18 cellular contexts compared by ENCODE assay signal in the genomic region with DNA sequence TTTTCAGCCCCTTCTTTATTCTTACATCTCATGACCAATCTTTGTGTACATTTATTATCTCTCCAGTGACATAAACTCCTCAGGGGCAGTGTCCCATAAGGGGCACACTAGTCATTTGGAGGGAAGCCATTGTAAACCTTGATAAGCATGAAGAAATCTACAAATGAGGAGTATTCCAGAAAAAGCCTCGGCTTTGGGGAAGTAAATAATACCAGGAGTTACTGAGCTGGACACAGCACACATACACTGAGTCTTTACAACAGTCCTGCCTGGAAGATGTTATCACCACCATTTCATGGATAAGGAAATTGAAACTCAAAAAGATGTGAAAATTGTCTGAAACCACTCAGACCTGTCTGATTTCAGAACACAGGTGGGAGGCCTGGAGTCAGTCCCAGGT. TPM values are rescaled to one million over a fixed set of nuclear protein-coding genes. Genes with fewer than 3 reads are reported as not detected.
DNase-seq lines count a peak whose midpoint lies in the region; ATAC-seq and TF ChIP-seq lines count a peak whose summit lies in the region.
"Had no signal": no experiment of that assay in that cellular context is flagged by ENCODE, and none has a peak within 500 bp of the region (broad histone marks: within the 10 kb centered on the region; RNA-seq: fewer than 3 reads in every experiment).

No MANE protein-coding gene starts in this region.

- H3K27ac ChIP-seq in ascending aorta (peak overlapping the region; percentile 76 to 85), heart right ventricle (peak overlapping the region in 8 of 10 donors; percentile 7 to 77 (median 62)), uterus (peak overlapping the region; percentile 38 to 61)
- H3K27ac ChIP-seq: BLaER1 treated with 17β-estradiol and CSF1 and Interleukin-3, amounts not matched to agents 10 nM and 100 nM; GM23248; Peyer's patch had no signal

- TF ChIP-seq CTCF in ascending aorta (IDR thresholded peaks at IDR 0.05), result no peak
- TF ChIP-seq CTCF in heart right ventricle (IDR thresholded peaks at IDR 0.05), result no peak
- TF ChIP-seq CTCF in nephron (IDR thresholded peaks at IDR 0.05; ENCODE audit: unreplicated experiment in 3 of 3), result no peak
- no peak for TF ChIP-seq CTCF in uterus (IDR thresholded peaks at IDR 0.05)
- no peak for TF ChIP-seq CTCF in HFFc6 (IDR thresholded peaks at IDR 0.05)

- peaks cover 8 to 35% of the 10 kb centered on the region in 2 donors for H3K4me1 ChIP-seq in ascending aorta
- peaks cover 6 to 69% (median 41%) of the 10 kb centered on the region in 9 donors for H3K4me1 ChIP-seq in heart right ventricle
- H3K4me1 ChIP-seq in uterus, result peaks cover 6 to 15% of the 10 kb centered on the region in 2 donors
- H3K4me1 ChIP-seq: BLaER1 treated with 17β-estradiol and CSF1 and Interleukin-3, amounts not matched to agents 10 nM and 100 nM; HAP-1; Peyer's patch had no signal

- intact Hi-C loops in ascending aorta (cut with DNase I), result loop anchor here (10.0 kb wide), 2 partner anchors 776 to 1624 kb away; a partner anchor contains a TSS
- intact Hi-C loops in heart right ventricle (cut with DNase I), result no loop called here
- intact Hi-C loops in uterus (cut with DNase I; ENCODE audit: low total_unique reads), result no loop called here

- H3K27me3 ChIP-seq in ascending aorta (no peaks in the 10 kb centered on the region), heart right ventricle (no peaks in the 10 kb centered on the region), uterus (no peaks in the 10 kb centered on the region)
- H3K27me3 ChIP-seq: BLaER1 treated with 17β-estradiol and CSF1 and Interleukin-3, amounts not matched to agents 10 nM and 100 nM; Peyer's patch had no signal

- H3K9me3 ChIP-seq in ascending aorta, result no peaks in the 10 kb centered on the region
- no peaks in the 10 kb centered on the region for H3K9me3 ChIP-seq in heart right ventricle
- H3K9me3 ChIP-seq in uterus, result no peaks in the 10 kb centered on the region
- H3K9me3 ChIP-seq: BLaER1 treated with 17β-estradiol and CSF1 and Interleukin-3, amounts not matched to agents 10 nM and 100 nM; HAP-1; Peyer's patch had no signal

- WGBS in heart right ventricle, 2 donors, result 15 to 27% methylated on average over 1 of the region's 1 CpG

- H3K27ac Mint-ChIP-seq in nephron (peak overlapping the region; percentile 86 to 91 (median 91)), HFFc6 (no peak overlapping the region)
- H3K27ac Mint-ChIP-seq: CD8-positive, alpha-beta memory T cell had no signal

- DNase-seq in ascending aorta (ENCODE audit: low spot score in 2 of 2), result no peak
- no peak for DNase-seq in heart right ventricle
- no peak for DNase-seq in uterus
- no peak for DNase-seq in HFFc6
- no peak for DNase-seq in stimulated activated CD4-positive, alpha-beta T cell treated with anti-CD3 and anti-CD28 coated beads, Interleukin-2, amount 100 ng/mL, for 24 hours
- DNase-seq: CD8-positive, alpha-beta memory T cell; DMS53; EL; GM23248; NCI-H1092 treated with DMSO at 0.1 percent for 48 hours; NCI-H146; NCI-H2081 treated with DMSO at 0.1 percent for 48 hours; Peyer's patch had no signal

- H3K36me3 ChIP-seq in ascending aorta (no peaks in the 10 kb centered on the region), heart right ventricle (peaks cover 0 to 11% (median 0%) of the 10 kb centered on the region in 9 donors), uterus (no peaks in the 10 kb centered on the region)
- H3K36me3 ChIP-seq: BLaER1 treated with 17β-estradiol and CSF1 and Interleukin-3, amounts not matched to agents 10 nM and 100 nM; HAP-1; Peyer's patch had no signal

- no peaks in the 10 kb centered on the region for H3K36me3 Mint-ChIP-seq in nephron (ENCODE audit: low read depth)
- H3K36me3 Mint-ChIP-seq in HFFc6 (ENCODE audit: low read depth), result no peaks in the 10 kb centered on the region
- H3K36me3 Mint-ChIP-seq: CD8-positive, alpha-beta memory T cell had no signal

- TF ChIP-seq POLR2A in uterus (IDR thresholded peaks at IDR 0.05), result no peak

- H3K9me3 Mint-ChIP-seq in nephron, result no peaks in the 10 kb centered on the region
- H3K9me3 Mint-ChIP-seq in HFFc6, result no peaks in the 10 kb centered on the region
- H3K9me3 Mint-ChIP-seq: CD8-positive, alpha-beta memory T cell had no signal

- peaks cover 52% of the 10 kb centered on the region for H3K4me1 Mint-ChIP-seq in nephron
- peaks cover 35% of the 10 kb centered on the region for H3K4me1 Mint-ChIP-seq in HFFc6 (ENCODE audit: low read depth)
- H3K4me1 Mint-ChIP-seq: CD8-positive, alpha-beta memory T cell had no signal

- no peak overlapping the region for H3K4me3 ChIP-seq in ascending aorta
- H3K4me3 ChIP-seq in heart right ventricle, result no peak overlapping the region
- H3K4me3 ChIP-seq in uterus, result no peak overlapping the region
- H3K4me3 ChIP-seq: BLaER1 treated with 17β-estradiol and CSF1 and Interleukin-3, amounts not matched to agents 10 nM and 100 nM; GM12878; GM23248; HAP-1; Peyer's patch had no signal

- H3K4me3 Mint-ChIP-seq in nephron (no peak overlapping the region), HFFc6 (no peak overlapping the region)
- H3K4me3 Mint-ChIP-seq: CD8-positive, alpha-beta memory T cell had no signal

- H3K27me3 Mint-ChIP-seq in nephron (ENCODE audit: low read depth), result no peaks in the 10 kb centered on the region
- H3K27me3 Mint-ChIP-seq in HFFc6 (ENCODE audit: insufficient read depth), result no peaks in the 10 kb centered on the region; the same call in 1 of the 2 replicates

- peak in 7 of 8 donors; percentile 13 to 52 (median 23) for ATAC-seq in heart right ventricle
- ATAC-seq in SK-N-SH treated with all-trans-retinoic acid at 6 μM for 48 hours, result no peak
- ATAC-seq: GM12878 had no signal

TF ChIP-seq in SK-N-SH treated with all-trans-retinoic acid at 6 μM for 48 hours, 23 proteins besides CTCF, POLR2A, EP300 and RAD21:
- TF ChIP-seq ISL1 (CRISPR knock-in tag; IDR thresholded peaks at IDR 0.05) (no peak), SNAI2 (CRISPR knock-in tag; IDR thresholded peaks at IDR 0.05) (no peak), ZNF565 (CRISPR knock-in tag; conservative IDR thresholded peaks at IDR 0.05; ENCODE audit: low read depth) (no peak), OSR1 (CRISPR knock-in tag; IDR thresholded peaks at IDR 0.05) (no peak), TCF4 (CRISPR knock-in tag; IDR thresholded peaks at IDR 0.05; ENCODE audit: borderline replicate concordance) (no peak), GLIS3 (CRISPR knock-in tag; IDR thresholded peaks at IDR 0.05) (no peak)
TF ChIP-seq in SK-N-SH treated with all-trans-retinoic acid at 6 μM for 48 hours: peak in this region for 0.

RNA-seq across cellular contexts. Expression of a gene that starts 15.4 kb away (rescaled TPM):
- 24.9 TPM for total RNA-seq in ascending aorta
- 10 to 100 TPM; 42.1 to 89.2 (median 56.5) TPM for total RNA-seq in heart right ventricle
- 10 to 100 TPM; 15.2 to 85.7 TPM for polyA plus RNA-seq in heart right ventricle
- total RNA-seq in uterus, result 1,000 to 10,000 TPM in 2 of 4 donors, 100 to 1,000 TPM in 1, 10 to 100 TPM in 1; 95.2 to 1,545 (median 900) TPM
- total RNA-seq in HFFc6 (2021; fragmentation: NEBNext Ultra II Directional; extraction: Animal tissue kit (Norgen Biotek cat#: 25700)), result 10 to 100 TPM; 66.5 to 77.7 (median 72.1) TPM
